8 cellular contexts compared by ENCODE assay signal in the genomic region with DNA sequence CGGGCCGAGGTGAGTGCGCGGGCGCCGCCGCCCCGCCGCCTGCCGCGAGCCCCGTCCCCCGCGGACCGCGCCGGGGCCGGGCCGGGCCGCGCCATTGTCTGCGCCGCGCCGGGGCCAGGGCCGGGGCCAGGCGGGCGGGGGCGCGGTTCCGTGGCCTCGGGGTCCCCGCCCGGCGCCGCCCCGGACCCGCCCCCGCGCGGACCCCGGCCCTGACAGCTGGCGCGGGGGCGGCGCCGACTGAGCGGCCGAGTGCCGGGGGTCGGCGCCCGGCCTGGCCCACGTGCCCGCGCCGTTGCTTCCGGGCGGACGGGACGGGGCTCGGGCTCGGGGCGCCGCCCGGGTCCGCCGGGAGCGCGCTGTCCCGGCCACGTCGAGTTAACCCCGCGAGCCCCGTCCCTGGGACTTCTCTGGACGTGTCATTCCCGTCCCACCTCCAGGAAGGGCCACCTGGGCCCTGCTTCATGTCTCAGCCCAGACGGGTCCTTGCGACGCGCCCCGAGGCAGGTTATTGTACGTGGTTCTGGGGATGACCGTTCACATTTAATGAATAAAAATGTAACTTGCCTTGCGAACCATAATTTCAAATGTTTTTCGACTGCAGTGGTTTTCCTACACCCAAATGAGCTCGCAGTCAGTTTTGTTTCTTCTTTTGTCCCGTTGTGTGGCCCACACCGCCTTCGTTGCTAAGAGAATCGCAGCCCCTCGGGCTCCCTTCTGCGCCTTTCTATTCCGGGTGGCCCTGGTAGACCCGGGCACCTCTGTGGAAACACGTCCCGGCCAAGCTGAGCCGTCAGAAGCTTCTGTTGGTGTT. TPM values are rescaled to one million over a fixed set of nuclear protein-coding genes. Genes with fewer than 3 reads are reported as not detected.
DNase-seq lines count a peak whose midpoint lies in the region; ATAC-seq and TF ChIP-seq lines count a peak whose summit lies in the region.

No MANE protein-coding gene starts in this region.

- H3K79me2 ChIP-seq in PC-9 (ENCODE audit: low read depth), result peaks cover 50% of the 10 kb centered on the region

- intact Hi-C loops in PC-9 (cut with micrococcal nuclease; ENCODE audit: unreplicated experiment) (loop anchor here (2.0 to 5.0 kb wide), 3 partner anchors 27 to 61 kb away; a partner anchor contains a TSS), right lobe of liver (cut with DNase I) (no loop called here), thyroid gland (cut with DNase I) (loop anchor here (10.0 kb wide), 1 partner anchor 61 kb away; a partner anchor contains a TSS)

- WGBS in right lobe of liver (ENCODE audit: insufficient coverage, low coverage, low lambda C conversion rate, missing lambda C conversion rate), result 1% methylated on average over 17 of the region's 99 CpGs
- 4% methylated on average over 21 to 22 of the region's 99 CpGs for WGBS in thyroid gland, 2 donors

- POLR2A ChIA-PET in PC-9 (lab: Charles Lee; ENCODE audit: unreplicated experiment), result interaction anchor here (0.6 to 1.0 kb wide), 2 partner anchors 39 to 451 kb away, joined by 4 to 5 read pairs; no protein-coding TSS in a partner anchor

- no peaks in the 10 kb centered on the region for H3K9me3 ChIP-seq in PC-9 (ENCODE audit: insufficient read depth, low read depth)
- no peaks in the 10 kb centered on the region for H3K9me3 ChIP-seq in right lobe of liver
- no peaks in the 10 kb centered on the region for H3K9me3 ChIP-seq in thyroid gland

- H3K27me3 ChIP-seq in PC-9 (ENCODE audit: insufficient read depth, low read depth) (no peaks in the 10 kb centered on the region), right lobe of liver (no peaks in the 10 kb centered on the region), thyroid gland (peaks cover 8% of the 10 kb centered on the region)

- H3K27ac ChIP-seq in PC-9 (peak overlapping the region; percentile 18), right lobe of liver (peak overlapping the region in 2 of 3 donors; percentile 37 to 45), thyroid gland (peak overlapping the region; percentile 36 to 63 (median 53))

- CTCF ChIA-PET in PC-9 (lab: Charles Lee), result no interaction called here

- no peak for DNase-seq in AG09309 (ENCODE audit: low read depth)
- DNase-seq in PC-9, result peak in 1 of 2 experiments; percentile 32
- DNase-seq in cerebellar cortex (ENCODE audit: low spot score), result peak; percentile 25
- peak; percentile 55 to 67 (median 57) for DNase-seq in right lobe of liver
- peak; percentile 34 to 43 for DNase-seq in thyroid gland
- DNase-seq in effector CD4-positive, alpha-beta T cell, result no peak

- H4K20me1 ChIP-seq in PC-9 (ENCODE audit: insufficient read depth), result peaks cover 44% of the 10 kb centered on the region

- TF ChIP-seq POLR2A in GM18505 (IDR thresholded peaks at IDR 0.05; ENCODE audit: borderline replicate concordance, extremely low read depth, insufficient read depth, insufficient read length) (no peak), right lobe of liver (IDR thresholded peaks at IDR 0.05) (no peak), thyroid gland (IDR thresholded peaks at IDR 0.05) (no peak)

- peaks cover 34% of the 10 kb centered on the region; the same call in 1 of the 2 replicates for H3F3A ChIP-seq in PC-9 (ENCODE audit: insufficient read depth, low read depth)

- H3K9me2 ChIP-seq in PC-9 (ENCODE audit: insufficient read depth), result no peaks in the 10 kb centered on the region

- TSS peak; percentile 45 for BruUV-seq in PC-9 (replicated peaks; lab: Mats Ljungman, UMichigan)

- peak; percentile 43 for ATAC-seq in GM18505 (IDR thresholded peaks at IDR 0.05; ENCODE audit: unreplicated experiment)
- ATAC-seq in HG02938 (IDR thresholded peaks at IDR 0.05; ENCODE audit: unreplicated experiment), result peak; percentile 7
- ATAC-seq in right lobe of liver, result no peak

- H3K36me3 ChIP-seq in PC-9 (ENCODE audit: low read depth) (no peaks in the 10 kb centered on the region), right lobe of liver (no peaks in the 10 kb centered on the region), thyroid gland (no peaks in the 10 kb centered on the region)

- peak overlapping the region; percentile 87 for H3K4me2 ChIP-seq in PC-9

- no peak for TF ChIP-seq CTCF in AG09309 (IDR thresholded peaks at IDR 0.05; ENCODE audit: control insufficient read depth, insufficient read depth, low read depth, low read length, missing control alignments)
- no peak for TF ChIP-seq CTCF in PC-9 (conservative IDR thresholded peaks at IDR 0.05)
- TF ChIP-seq CTCF in right lobe of liver (IDR thresholded peaks at IDR 0.05), result no peak
- TF ChIP-seq CTCF in thyroid gland (IDR thresholded peaks at IDR 0.05), result no peak

- H3K4me3 ChIP-seq in AG09309 (ENCODE audit: control insufficient read depth, low read depth, low read length), result peak overlapping the region; percentile 81
- H3K4me3 ChIP-seq in PC-9, result peak overlapping the region; percentile 70
- peak overlapping the region; percentile 63 to 71 (median 67) for H3K4me3 ChIP-seq in right lobe of liver
- peak overlapping the region in 2 of 3 donors; percentile 56 to 57 for H3K4me3 ChIP-seq in thyroid gland (replicated peaks in 1 of 3)

- peak overlapping the region; percentile 61 for H2AFZ ChIP-seq in PC-9

- peaks cover 21% of the 10 kb centered on the region for H3K4me1 ChIP-seq in PC-9 (replicated peaks; ENCODE audit: insufficient read depth)
- peaks cover 0 to 16% (median 8%) of the 10 kb centered on the region in 4 donors for H3K4me1 ChIP-seq in right lobe of liver
- H3K4me1 ChIP-seq in thyroid gland, result peaks cover 28 to 29% of the 10 kb centered on the region in 2 donors

RNA-seq across cellular contexts. Expression of a gene that starts 0.5 kb away (rescaled TPM):
- total RNA-seq in PC-9 (2021) (18.2 and 21.4 TPM in 2 replicates), right lobe of liver (1 to 10 TPM; 4.1 to 9.3 (median 5.2) TPM), thyroid gland (10 to 100 TPM in 3 of 4 donors, 1 to 10 TPM in 1; 9.4 to 15.8 (median 10.1) TPM)

RNA-seq across cellular contexts. Expression of a gene that starts 26.5 kb away (rescaled TPM):
- 28.5 and 30.9 TPM in 2 replicates for total RNA-seq in PC-9 (2021)
- 10 to 100 TPM in 5 of 6 experiments, 1 to 10 TPM in 1; 9.3 to 17.8 (median 11.6) TPM for total RNA-seq in right lobe of liver
- total RNA-seq in thyroid gland, result 10 to 100 TPM; 32.2 to 51.8 (median 41.6) TPM

Comparison
In these comparisons a context has a peak if more than half of its experiments do, and no peak if none do; other contexts are left out.
1. DNase-seq: peak in cerebellar cortex (single experiment), right lobe of liver (3 of 3) and thyroid gland (2 of 2); none in AG09309 (single experiment) and effector CD4-positive, alpha-beta T cell (single experiment).
2. ATAC-seq: peak in GM18505 (single experiment) and HG02938 (single experiment); none in right lobe of liver (0 of 4).
3. intact Hi-C loops: an anchor here in PC-9 (2.0 to 5.0 kb wide) and thyroid gland (10.0 kb wide); none called in right lobe of liver.
4. Peak in every context shown above with its lines, with median percentiles within 50 percentile points of each other: H3K4me3 ChIP-seq and H3K27ac ChIP-seq.